Comparison of ENCODE assay signal across 8 cellular contexts in genomic region chrX:77446029-77446585, GRCh38. TPM values are rescaled to one million over a fixed set of nuclear protein-coding genes. Genes with fewer than 3 reads are reported as not detected.
DNase-seq lines count a peak whose midpoint lies in the region; ATAC-seq, FAIRE-seq and TF ChIP-seq lines count a peak whose summit lies in the region.
"Had no signal": no experiment of that assay in that cellular context is flagged by ENCODE, and none has a peak within 500 bp of the region (broad histone marks: within the 10 kb centered on the region; RNA-seq: fewer than 3 reads in every experiment).

No MANE protein-coding gene starts in this region.

- H3K9ac ChIP-seq in GM23248 (peak overlapping the region; percentile 49; the same call in 1 of the 2 replicates), iPS-20b (ENCODE audit: low read depth, low read length) (peak overlapping the region; percentile 80; the same call in 1 of the 2 replicates)

- peaks cover 13% of the 10 kb centered on the region for H3K4me1 Mint-ChIP-seq in activated naive CD8-positive, alpha-beta T cell treated with anti-CD3 and anti-CD28 coated beads, Interleukin-2, amount 50 U/mL, for 24 hours
- H3K4me1 Mint-ChIP-seq in stimulated activated effector memory CD8-positive, alpha-beta T cell treated with anti-CD3 and anti-CD28 coated beads, Interleukin-12 subunit alpha, Interleukin-12 subunit beta, amount 100 ng/mL, for 72 hours: peaks cover 10% of the 10 kb centered on the region

- DNase-seq in GM23248 (no peak), H54 (ENCODE audit: insufficient read length, low spot score) (no peak)
- peak; percentile 19 for DNase-seq in activated naive CD8-positive, alpha-beta T cell treated with anti-CD3 and anti-CD28 coated beads, Interleukin-2, amount 50 U/mL, for 24 hours
- DNase-seq in stimulated activated effector memory CD8-positive, alpha-beta T cell treated with anti-CD3 and anti-CD28 coated beads, Interleukin-12 subunit alpha, Interleukin-12 subunit beta, amount 100 ng/mL, for 72 hours (ENCODE audit: low spot score in 2 of 2): peak in 1 of 2 donors; percentile 50

- H3K27me3 Mint-ChIP-seq in activated naive CD8-positive, alpha-beta T cell treated with anti-CD3 and anti-CD28 coated beads, Interleukin-2, amount 50 U/mL, for 24 hours: peaks cover 28% of the 10 kb centered on the region

- no peaks in the 10 kb centered on the region for H3K36me3 ChIP-seq in GM23248 (ENCODE audit: low read depth)
- H3K36me3 ChIP-seq in iPS-20b (ENCODE audit: insufficient read depth, low read depth, low read length): no peaks in the 10 kb centered on the region
- H3K36me3 ChIP-seq: SJSA1 had no signal

- in situ Hi-C loops in GM23248 (cut with MboI): no loop called here

- H3K4me3 Mint-ChIP-seq in activated naive CD8-positive, alpha-beta T cell treated with anti-CD3 and anti-CD28 coated beads, Interleukin-2, amount 50 U/mL, for 24 hours: peak overlapping the region; percentile 68
- H3K4me3 Mint-ChIP-seq in stimulated activated effector memory CD8-positive, alpha-beta T cell treated with anti-CD3 and anti-CD28 coated beads, Interleukin-12 subunit alpha, Interleukin-12 subunit beta, amount 100 ng/mL, for 72 hours: peak overlapping the region; percentile 67

- peaks cover 15% of the 10 kb centered on the region for H3K4me1 ChIP-seq in GM23248 (ENCODE audit: insufficient read depth)
- H3K4me1 ChIP-seq in iPS-20b (ENCODE audit: insufficient read depth, low read length): no peaks in the 10 kb centered on the region

- no peaks in the 10 kb centered on the region for H3K9me2 ChIP-seq in GM23248 (ENCODE audit: insufficient read depth)

- peak overlapping the region; percentile 73 for H3K4me2 ChIP-seq in GM23248 (ENCODE audit: unreplicated experiment)

- H2AFZ ChIP-seq in GM23248: peak overlapping the region; percentile 63

- H3K4me3 ChIP-seq in GM23248 (peak overlapping the region; percentile 48), iPS-20b (ENCODE audit: low read length) (peak overlapping the region; percentile 65)
- H3K4me3 ChIP-seq: SJSA1 had no signal

- no peak overlapping the region for H3K27ac Mint-ChIP-seq in activated naive CD8-positive, alpha-beta T cell treated with anti-CD3 and anti-CD28 coated beads, Interleukin-2, amount 50 U/mL, for 24 hours
- H3K27ac Mint-ChIP-seq in stimulated activated effector memory CD8-positive, alpha-beta T cell treated with anti-CD3 and anti-CD28 coated beads, Interleukin-12 subunit alpha, Interleukin-12 subunit beta, amount 100 ng/mL, for 72 hours: no peak overlapping the region

- no peaks in the 10 kb centered on the region for H3K36me3 Mint-ChIP-seq in activated naive CD8-positive, alpha-beta T cell treated with anti-CD3 and anti-CD28 coated beads, Interleukin-2, amount 50 U/mL, for 24 hours (ENCODE audit: low read depth)
- no peaks in the 10 kb centered on the region for H3K36me3 Mint-ChIP-seq in stimulated activated effector memory CD8-positive, alpha-beta T cell treated with anti-CD3 and anti-CD28 coated beads, Interleukin-12 subunit alpha, Interleukin-12 subunit beta, amount 100 ng/mL, for 72 hours

- H3K27ac ChIP-seq in GM23248 (no peak overlapping the region), iPS-20b (ENCODE audit: low read length) (no peak overlapping the region)
- H3K27ac ChIP-seq: SJSA1 had no signal

- no peak for FAIRE-seq in H54 (lab: Jason Lieb, UNC)

- H3K9me3 Mint-ChIP-seq in activated naive CD8-positive, alpha-beta T cell treated with anti-CD3 and anti-CD28 coated beads, Interleukin-2, amount 50 U/mL, for 24 hours: no peaks in the 10 kb centered on the region
- no peaks in the 10 kb centered on the region for H3K9me3 Mint-ChIP-seq in stimulated activated effector memory CD8-positive, alpha-beta T cell treated with anti-CD3 and anti-CD28 coated beads, Interleukin-12 subunit alpha, Interleukin-12 subunit beta, amount 100 ng/mL, for 72 hours

- no peaks in the 10 kb centered on the region for H3K79me2 ChIP-seq in GM23248 (ENCODE audit: insufficient read depth)

- TF ChIP-seq POLR2A in H54 (IDR thresholded peaks at IDR 0.05; ENCODE audit: low read depth, low read length): no peak

- peaks cover 6% of the 10 kb centered on the region; the same call in 1 of the 2 replicates for H3F3A ChIP-seq in GM23248 (ENCODE audit: insufficient read depth)

- no peaks in the 10 kb centered on the region for H3K27me3 ChIP-seq in GM23248 (replicated peaks; ENCODE audit: insufficient read depth)
- peaks cover 39% of the 10 kb centered on the region for H3K27me3 ChIP-seq in iPS-20b (ENCODE audit: insufficient read depth, low read length)
- H3K27me3 ChIP-seq: SJSA1 had no signal

- ATAC-seq in activated naive CD8-positive, alpha-beta T cell treated with anti-CD3 and anti-CD28 coated beads, Interleukin-2, amount 50 U/mL, for 24 hours: no peak
- no peak for ATAC-seq in stimulated activated effector memory CD8-positive, alpha-beta T cell treated with anti-CD3 and anti-CD28 coated beads, Interleukin-12 subunit alpha, Interleukin-12 subunit beta, amount 100 ng/mL, for 72 hours
- ATAC-seq in GM21528 (IDR thresholded peaks at IDR 0.05; ENCODE audit: low FRiP score, unreplicated experiment) (no peak), GM21529 (IDR thresholded peaks at IDR 0.05; ENCODE audit: unreplicated experiment) (no peak)

- no peaks in the 10 kb centered on the region for H3K9me3 ChIP-seq in GM23248 (ENCODE audit: low read depth)
- H3K9me3 ChIP-seq in iPS-20b (ENCODE audit: insufficient read depth, low read depth, low read length): no peaks in the 10 kb centered on the region
- H3K9me3 ChIP-seq: SJSA1 had no signal

- no peaks in the 10 kb centered on the region for H4K20me1 ChIP-seq in GM23248 (ENCODE audit: insufficient read depth)

- WGBS in GM23248 (ENCODE audit: low coverage in 1 of 2, low lambda C conversion rate in 2 of 2, missing lambda C conversion rate in 2 of 2), 2 experiments: 17 to 19% methylated on average over 21 to 26 of the region's 27 CpGs

RNA-seq across cellular contexts. Expression of gene FGF16, which starts 1.1 kb away (rescaled TPM):
- 0.22 TPM in 1 of 2 replicates, not detected in the other for total RNA-seq in GM23248 (2014; rRNA removed; shearing (Covaris generic))
- not detected in 2 replicates for polyA plus RNA-seq in GM23248 (2016; fragmentation: Nextera tagmentation; extraction: Ambion mirVana)
- total RNA-seq: SJSA1 had no signal
